1 cellular context compared by ENCODE assay signal in genomic region chr12:113818278-113818677, GRCh38.
TF ChIP-seq lines count a peak whose summit lies in the region.

No MANE protein-coding gene starts in this region.

TF ChIP-seq in K562, 482 proteins besides CTCF, POLR2A, EP300 and RAD21 (continued from another document):
- TF ChIP-seq ZHX1 (conservative IDR thresholded peaks at IDR 0.05; ENCODE audit: low read length) (no peak), ZNF707 (CRISPR knock-in tag; conservative IDR thresholded peaks at IDR 0.05) (no peak), ZNF274 (IDR thresholded peaks at IDR 0.05; ENCODE audit: borderline replicate concordance, low read depth, low read length) (no peak), SMARCB1 (IDR thresholded peaks at IDR 0.05; ENCODE audit: insufficient read length, low read depth) (no peak), MEIS2 (IDR thresholded peaks at IDR 0.05; ENCODE audit: partially characterized antibody) (no peak), E2F4 (CRISPR knock-in tag; IDR thresholded peaks at IDR 0.05; ENCODE audit: low read depth) (no peak), PHB2 (IDR thresholded peaks at IDR 0.05; ENCODE audit: low read depth) (no peak)
